Comparison of ENCODE assay signal across 8 cellular contexts in the genomic region with DNA sequence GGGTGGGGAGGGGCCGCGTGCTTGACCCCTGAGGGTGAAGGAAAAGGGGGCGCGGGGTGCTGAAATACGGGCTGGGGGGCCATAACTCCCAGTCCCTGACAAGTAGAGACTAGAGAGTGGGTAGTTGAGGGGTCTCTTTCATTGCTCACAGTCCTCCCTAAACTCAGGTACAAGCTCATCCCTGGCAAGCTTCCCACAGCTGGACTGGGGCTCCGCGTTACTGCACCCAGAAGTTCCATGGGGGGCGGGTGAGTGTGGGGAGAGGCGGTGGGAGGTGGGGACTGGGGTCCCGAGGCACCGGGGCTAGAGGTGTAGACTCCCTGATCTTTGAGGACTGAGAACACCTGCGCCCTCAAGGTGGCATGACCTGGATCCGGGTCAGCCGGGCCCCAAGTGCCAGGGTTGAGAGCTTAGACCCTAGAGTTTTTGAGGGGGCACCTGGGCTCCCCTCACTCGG. TPM values are rescaled to one million over a fixed set of nuclear protein-coding genes. Genes with fewer than 3 reads are reported as not detected.
DNase-seq lines count a peak whose midpoint lies in the region; ATAC-seq and TF ChIP-seq lines count a peak whose summit lies in the region.

No MANE protein-coding gene starts in this region.

- H3K9me3 ChIP-seq in A673 (ENCODE audit: low read depth, low read length, poor library complexity, severe bottlenecking) (no peaks in the 10 kb centered on the region), muscle layer of duodenum (ENCODE audit: control insufficient read depth in 1 of 2, low read length in 2 of 2) (no peaks in the 10 kb centered on the region)

- TF ChIP-seq CTCF in A673 (conservative IDR thresholded peaks at IDR 0.05; ENCODE audit: low read depth, low read length) (no peak), choroid plexus epithelial cell (conservative IDR thresholded peaks at IDR 0.05; ENCODE audit: low read depth, low read length) (no peak)

- BruUV-seq in A673 (replicated peaks; lab: Mats Ljungman, UMichigan), result no TSS peak

- H3K4me1 Mint-ChIP-seq in IgD-negative memory B cell, result peaks cover 7 to 11% (median 9%) of the 10 kb centered on the region in 3 donors

- POLR2A ChIA-PET in A673 (lab: Charles Lee; ENCODE audit: low non-redundant PET), result interaction anchor here (0.6 kb wide), 1 partner anchor 30 kb away, joined by 4 read pairs; no protein-coding TSS in a partner anchor

- DNase-seq in A673 (ENCODE audit: low spot score) (no peak), choroid plexus epithelial cell (ENCODE audit: low read depth) (no peak), glomerular visceral epithelial cell (ENCODE audit: extremely low spot score) (no peak), NCI-H2196 (lab: John Stamatoyannopoulos, UW; ENCODE audit: unreplicated experiment) (no peak)

- H3K9me3 Mint-ChIP-seq in IgD-negative memory B cell, result no peaks in the 10 kb centered on the region

- ATAC-seq in GM18909 (IDR thresholded peaks at IDR 0.05; ENCODE audit: poor library complexity, unreplicated experiment) (no peak), GM21529 (IDR thresholded peaks at IDR 0.05; ENCODE audit: unreplicated experiment) (no peak)

- no peaks in the 10 kb centered on the region for H3K27me3 ChIP-seq in A673 (replicated peaks; ENCODE audit: insufficient read depth, low read depth, low read length, poor library complexity)
- no peaks in the 10 kb centered on the region for H3K27me3 ChIP-seq in muscle layer of duodenum (ENCODE audit: low read depth, low read length)

- peaks cover 6% of the 10 kb centered on the region for H3K36me3 ChIP-seq in A673 (ENCODE audit: insufficient read depth, low read length, poor library complexity, severe bottlenecking)
- H3K36me3 ChIP-seq in muscle layer of duodenum (ENCODE audit: control insufficient read depth in 1 of 2, insufficient read depth in 2 of 2, low read length in 2 of 2), result peaks cover 2 to 5% of the 10 kb centered on the region in 2 donors

- intact Hi-C loops in A673 (cut with micrococcal nuclease; ENCODE audit: unreplicated experiment), result loop anchor here (10.0 kb wide), 1 partner anchor 288 kb away; the partner anchor contains the start of gene FFAR3

- peak overlapping the region; percentile 60 for H3K4me3 ChIP-seq in A673 (ENCODE audit: low read depth, low read length, poor library complexity, severe bottlenecking)
- peak overlapping the region; percentile 68 for H3K4me3 ChIP-seq in choroid plexus epithelial cell (ENCODE audit: low read depth, low read length)
- peak overlapping the region; percentile 73 to 81 for H3K4me3 ChIP-seq in muscle layer of duodenum (ENCODE audit: low read depth in 1 of 2, low read length in 2 of 2)

- no peaks in the 10 kb centered on the region for H3K27me3 Mint-ChIP-seq in IgD-negative memory B cell

- H3K27ac Mint-ChIP-seq in IgD-negative memory B cell, result peak overlapping the region in 1 of 3 donors; percentile 59

- peaks cover 2% of the 10 kb centered on the region for H3K36me3 Mint-ChIP-seq in IgD-negative memory B cell

- H3K4me3 Mint-ChIP-seq in IgD-negative memory B cell, result peak overlapping the region; percentile 85 to 95 (median 90)

- H3K27ac ChIP-seq in A673 (ENCODE audit: low read depth, low read length, poor library complexity, severe bottlenecking) (peak overlapping the region; percentile 85), muscle layer of duodenum (ENCODE audit: low read length) (no peak overlapping the region)

- CTCF ChIA-PET in A673 (lab: Charles Lee), result interaction anchor here (0.5 kb wide), 1 partner anchor 177 kb away, joined by 9 read pairs; no protein-coding TSS in a partner anchor

- peaks cover 17% of the 10 kb centered on the region for H3K4me1 ChIP-seq in A673 (ENCODE audit: insufficient read depth, low read length, poor library complexity, severe bottlenecking)
- H3K4me1 ChIP-seq in muscle layer of duodenum (ENCODE audit: control insufficient read depth in 1 of 2, insufficient read depth in 2 of 2, low read length in 2 of 2), result peaks cover 0 to 37% of the 10 kb centered on the region in 2 donors

RNA-seq across cellular contexts. Expression of gene ETV2, which starts 1.3 kb away (rescaled TPM):
- total RNA-seq in A673 (2021), result 0.73 and 1.3 TPM in 2 replicates
- 0.50 TPM for polyA plus RNA-seq in IgD-negative memory B cell

RNA-seq across cellular contexts. Expression of gene COX6B1, which starts 5.3 kb away (rescaled TPM):
- total RNA-seq in A673 (2021), result 456 and 467 TPM in 2 replicates
- 814 TPM for polyA plus RNA-seq in IgD-negative memory B cell

RNA-seq across cellular contexts. Expression of gene RBM42, which starts 14.0 kb away (rescaled TPM):
- total RNA-seq in A673 (2021), result 104 and 106 TPM in 2 replicates
- polyA plus RNA-seq in IgD-negative memory B cell, result 76.5 TPM

RNA-seq across cellular contexts. Expression of gene UPK1A, which starts 23.5 kb away (rescaled TPM):
- not detected in 2 replicates for total RNA-seq in A673 (2021)
- polyA plus RNA-seq in IgD-negative memory B cell, result not detected

RNA-seq across cellular contexts. Expression of gene HAUS5, which starts 30.3 kb away (rescaled TPM):
- 31.1 and 33.5 TPM in 2 replicates for total RNA-seq in A673 (2021)
- polyA plus RNA-seq in IgD-negative memory B cell, result 11.4 TPM
